ENCODE assay signal across 1 cellular context in genomic region chr9:136859821-136860269, GRCh38.
TF ChIP-seq lines count a peak whose summit lies in the region.

No MANE protein-coding gene starts in this region.

TF ChIP-seq in HepG2, 621 proteins besides CTCF, POLR2A, EP300 and RAD21:
- TF ChIP-seq AKAP8 (CRISPR knock-in tag; IDR thresholded peaks at IDR 0.05) (0 out of 2 replicates have a peak, but pooled peaks have one; percentile 9), RBFOX2 (IDR thresholded peaks at IDR 0.05; ENCODE audit: low read depth, low read length) (0 out of 2 replicates have a peak, but pooled peaks have one; percentile 7), ZNF468 (CRISPR knock-in tag; IDR thresholded peaks at IDR 0.05) (no peak), ZNF34 (CRISPR knock-in tag; IDR thresholded peaks at IDR 0.05; ENCODE audit: borderline replicate concordance) (no peak), WIZ (CRISPR knock-in tag; IDR thresholded peaks at IDR 0.05) (no peak)
